ENCODE assay signal across 8 cellular contexts in genomic region chr1:155208656-155209372, GRCh38. TPM values are rescaled to one million over a fixed set of nuclear protein-coding genes. Genes with fewer than 3 reads are reported as not detected.
DNase-seq lines count a peak whose midpoint lies in the region; ATAC-seq and TF ChIP-seq lines count a peak whose summit lies in the region.

TSS of gene MTX1 (plus strand) at chr1:155208695. CDS start at chr1:155208805, 110 bp downstream.

- no peaks in the 10 kb centered on the region for H3K36me3 ChIP-seq in rectal smooth muscle tissue (ENCODE audit: control insufficient read depth, insufficient read depth, low read length)
- no peaks in the 10 kb centered on the region for H3K36me3 ChIP-seq in vagina

- TF ChIP-seq POLR2A in vagina (IDR thresholded peaks at IDR 0.05) = peak in 1 of 2 donors; percentile 9

- H3K4me1 ChIP-seq in right cardiac atrium (ENCODE audit: control insufficient read depth, insufficient read depth, low read length) (peaks cover 5% of the 10 kb centered on the region), rectal smooth muscle tissue (ENCODE audit: control insufficient read depth, insufficient read depth, low read length) (peaks cover 21% of the 10 kb centered on the region), vagina (peaks cover 38% of the 10 kb centered on the region)

- DNase-seq in GM10266 (ENCODE audit: extremely low spot score) (peak; percentile 88), NCI-H146 (lab: John Stamatoyannopoulos, UW) (peak; percentile 87), right cardiac atrium (peak; percentile 96 to 98 (median 98)), vagina (ENCODE audit: extremely low spot score in 2 of 2) (peak in 1 of 2 donors; percentile 95)

- under 1% methylated on average over 60 of the region's 60 CpGs for WGBS in right cardiac atrium

- ATAC-seq in HG02610 (IDR thresholded peaks at IDR 0.05; ENCODE audit: unreplicated experiment) (peak; percentile 72), right cardiac atrium (peak; percentile 85 to 87)

- H3K27ac ChIP-seq in angular gyrus (ENCODE audit: low read depth, low read length) (peak within 1 kb of the TSS; percentile 98), right cardiac atrium (ENCODE audit: low read length) (peak within 1 kb of the TSS; percentile 100), rectal smooth muscle tissue (ENCODE audit: low read depth, low read length) (peak within 1 kb of the TSS; percentile 100), vagina (peak within 1 kb of the TSS; percentile 99)

- no peaks in the 10 kb centered on the region for H3K27me3 ChIP-seq in right cardiac atrium (ENCODE audit: control insufficient read depth, insufficient read depth)
- H3K27me3 ChIP-seq in rectal smooth muscle tissue (ENCODE audit: control insufficient read depth, insufficient read depth, low read length) = no peaks in the 10 kb centered on the region
- H3K27me3 ChIP-seq in vagina = no peaks in the 10 kb centered on the region

- TF ChIP-seq CTCF in GM10266 (IDR thresholded peaks at IDR 0.05; ENCODE audit: control insufficient read depth, insufficient read depth, low read depth, missing control alignments) (no peak), vagina (IDR thresholded peaks at IDR 0.05) (no peak)

- intact Hi-C loops in T-helper 2 cell treated with Interferon-gamma antibody and Interleukin-4, amounts not matched to agents 100 ng/mL and 5 ng/mL, for 36 hours (cut with micrococcal nuclease) = loop anchor here (2.0 kb wide), 1 partner anchor 36 kb away; no protein-coding TSS in a partner anchor
- intact Hi-C loops in right cardiac atrium (cut with DNase I) (no loop called here), vagina (cut with DNase I) (loop anchor here (5.0 kb wide), 1 partner anchor 33 kb away; a partner anchor contains a TSS)

- H3K9me3 ChIP-seq in right cardiac atrium (ENCODE audit: control insufficient read depth, low read length) (no peaks in the 10 kb centered on the region), vagina (no peaks in the 10 kb centered on the region)

- H3K4me3 ChIP-seq in right cardiac atrium (ENCODE audit: low read length) (peak within 1 kb of the TSS; percentile 88), rectal smooth muscle tissue (ENCODE audit: low read length) (peak within 1 kb of the TSS; percentile 98), vagina (peak within 1 kb of the TSS; percentile 78 to 87)

- peak within 1 kb of the TSS; percentile 77 for H3K9ac ChIP-seq in rectal smooth muscle tissue (ENCODE audit: low read length)

RNA-seq across cellular contexts. Expression of gene MTX1, which starts in this region (rescaled TPM):
- total RNA-seq in T-helper 2 cell treated with Interferon-gamma antibody and Interleukin-4, amounts not matched to agents 100 ng/mL and 5 ng/mL, for 36 hours = 38.8 and 40.9 TPM in 2 replicates
- total RNA-seq in right cardiac atrium (10 to 100 TPM; 20.1 to 24.3 (median 21.1) TPM), vagina (29.5 TPM)
- 31.9 TPM for polyA plus RNA-seq in right cardiac atrium

Comparison
In these comparisons a context has a peak if more than half of its experiments do, and no peak if none do; other contexts are left out.
1. intact Hi-C loops: an anchor here in T-helper 2 cell treated with Interferon-gamma antibody and Interleukin-4, amounts not matched to agents 100 ng/mL and 5 ng/mL, for 36 hours (2.0 kb wide) and vagina (5.0 kb wide); none called in right cardiac atrium.